1 cellular context compared by ENCODE assay signal in genomic region chr20:31879143-31879987, GRCh38.
TF ChIP-seq lines count a peak whose summit lies in the region.

No MANE protein-coding gene starts in this region.

TF ChIP-seq in HepG2, 621 proteins besides CTCF, POLR2A, EP300 and RAD21 (continued from another document and continues in another):
- TF ChIP-seq, protein P1, sequence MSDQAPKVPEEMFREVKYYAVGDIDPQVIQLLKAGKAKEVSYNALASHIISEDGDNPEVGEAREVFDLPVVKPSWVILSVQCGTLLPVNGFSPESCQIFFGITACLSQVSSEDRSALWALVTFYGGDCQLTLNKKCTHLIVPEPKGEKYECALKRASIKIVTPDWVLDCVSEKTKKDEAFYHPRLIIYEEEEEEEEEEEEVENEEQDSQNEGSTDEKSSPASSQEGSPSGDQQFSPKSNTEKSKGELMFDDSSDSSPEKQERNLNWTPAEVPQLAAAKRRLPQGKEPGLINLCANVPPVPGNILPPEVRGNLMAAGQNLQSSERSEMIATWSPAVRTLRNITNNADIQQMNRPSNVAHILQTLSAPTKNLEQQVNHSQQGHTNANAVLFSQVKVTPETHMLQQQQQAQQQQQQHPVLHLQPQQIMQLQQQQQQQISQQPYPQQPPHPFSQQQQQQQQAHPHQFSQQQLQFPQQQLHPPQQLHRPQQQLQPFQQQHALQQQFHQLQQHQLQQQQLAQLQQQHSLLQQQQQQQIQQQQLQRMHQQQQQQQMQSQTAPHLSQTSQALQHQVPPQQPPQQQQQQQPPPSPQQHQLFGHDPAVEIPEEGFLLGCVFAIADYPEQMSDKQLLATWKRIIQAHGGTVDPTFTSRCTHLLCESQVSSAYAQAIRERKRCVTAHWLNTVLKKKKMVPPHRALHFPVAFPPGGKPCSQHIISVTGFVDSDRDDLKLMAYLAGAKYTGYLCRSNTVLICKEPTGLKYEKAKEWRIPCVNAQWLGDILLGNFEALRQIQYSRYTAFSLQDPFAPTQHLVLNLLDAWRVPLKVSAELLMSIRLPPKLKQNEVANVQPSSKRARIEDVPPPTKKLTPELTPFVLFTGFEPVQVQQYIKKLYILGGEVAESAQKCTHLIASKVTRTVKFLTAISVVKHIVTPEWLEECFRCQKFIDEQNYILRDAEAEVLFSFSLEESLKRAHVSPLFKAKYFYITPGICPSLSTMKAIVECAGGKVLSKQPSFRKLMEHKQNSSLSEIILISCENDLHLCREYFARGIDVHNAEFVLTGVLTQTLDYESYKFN (CRISPR knock-in tag; conservative IDR thresholded peaks at IDR 0.05): peak; percentile 30; the same call in 1 of the 2 replicates
- TF ChIP-seq ZMYM3 (CRISPR knock-in tag; IDR thresholded peaks at IDR 0.05) (peak; percentile 81), NFIC (IDR thresholded peaks at IDR 0.05; ENCODE audit: low read length) (no peak), ZNF264 (CRISPR knock-in tag; IDR thresholded peaks at IDR 0.05) (no peak), ZNF556 (CRISPR knock-in tag; IDR thresholded peaks at IDR 0.05; ENCODE audit: borderline replicate concordance) (peak; percentile 73), CBX2 (IDR thresholded peaks at IDR 0.05; ENCODE audit: low read depth, low read length) (peak; percentile 99; the same call in 1 of the 2 replicates), CBX2 (CRISPR knock-in tag; IDR thresholded peaks at IDR 0.05; ENCODE audit: low read depth) (no peak), ZNF501 (CRISPR knock-in tag; IDR thresholded peaks at IDR 0.05) (peak; percentile 99), ZNF720 (CRISPR knock-in tag; IDR thresholded peaks at IDR 0.05) (no peak), ZNF34 (CRISPR knock-in tag; IDR thresholded peaks at IDR 0.05; ENCODE audit: borderline replicate concordance) (0 out of 2 replicates have a peak, but pooled peaks have one; percentile 67), ZNF615 (CRISPR knock-in tag; IDR thresholded peaks at IDR 0.05; ENCODE audit: borderline replicate concordance) (no peak), ZNF670 (CRISPR knock-in tag; IDR thresholded peaks at IDR 0.05; ENCODE audit: borderline replicate concordance) (peak; percentile 69; the same call in 1 of the 2 replicates), CENPBD1 (CRISPR knock-in tag; IDR thresholded peaks at IDR 0.05; ENCODE audit: borderline replicate concordance, low read depth) (no peak), FOXA1 (IDR thresholded peaks at IDR 0.05) (no peak), FOXA1 (CRISPR knock-in tag; IDR thresholded peaks at IDR 0.05) (peak; percentile 36; the same call in 1 of the 2 replicates), PHF20 (CRISPR knock-in tag; IDR thresholded peaks at IDR 0.05) (peak; percentile 65), SMARCC2 (IDR thresholded peaks at IDR 0.05) (no peak), SKI (IDR thresholded peaks at IDR 0.05; ENCODE audit: partially characterized antibody) (peak; percentile 83), ETS1 (CRISPR knock-in tag; IDR thresholded peaks at IDR 0.05) (0 out of 2 replicates have a peak, but pooled peaks have one; percentile 56), SMARCE1 (IDR thresholded peaks at IDR 0.05; ENCODE audit: borderline replicate concordance) (no peak), YY1 (IDR thresholded peaks at IDR 0.05; ENCODE audit: insufficient read depth, insufficient replicate concordance, low read depth, low read length) (no peak), JARID2 (CRISPR knock-in tag; IDR thresholded peaks at IDR 0.05; ENCODE audit: insufficient replicate concordance) (peak; percentile 97), ZNF282 (IDR thresholded peaks at IDR 0.05; ENCODE audit: partially characterized antibody) (no peak), ZNF3 (CRISPR knock-in tag; IDR thresholded peaks at IDR 0.05) (peak; percentile 85), BORCS8-MEF2B (CRISPR knock-in tag; IDR thresholded peaks at IDR 0.05) (peak; percentile 34; the same call in 1 of the 2 replicates), SP2 (CRISPR knock-in tag; IDR thresholded peaks at IDR 0.05) (no peak; the same call in 1 of the 2 replicates), ZNF703 (CRISPR knock-in tag; IDR thresholded peaks at IDR 0.05; ENCODE audit: borderline replicate concordance) (no peak), MEIS2 (CRISPR knock-in tag; IDR thresholded peaks at IDR 0.05) (peak; percentile 16; the same call in 1 of the 2 replicates), HNRNPH1 (optimal IDR thresholded peaks at IDR 0.05; ENCODE audit: low read depth, low read length) (no peak), ARNTL (CRISPR knock-in tag; IDR thresholded peaks at IDR 0.05) (peak; percentile 43; the same call in 1 of the 2 replicates), DPF2 (CRISPR knock-in tag; IDR thresholded peaks at IDR 0.05; ENCODE audit: borderline replicate concordance, low read depth) (peak; percentile 30; the same call in 1 of the 2 replicates), JDP2 (CRISPR knock-in tag; IDR thresholded peaks at IDR 0.05; ENCODE audit: borderline replicate concordance) (no peak), ZNF773 (CRISPR knock-in tag; IDR thresholded peaks at IDR 0.05; ENCODE audit: borderline replicate concordance) (no peak), ZC3H13 (CRISPR knock-in tag; IDR thresholded peaks at IDR 0.05) (peak; percentile 35; the same call in 1 of the 2 replicates), ZNF17 (CRISPR knock-in tag; IDR thresholded peaks at IDR 0.05) (no peak), ZNF138 (CRISPR knock-in tag; IDR thresholded peaks at IDR 0.05; ENCODE audit: low read depth) (peak; percentile 81; the same call in 1 of the 2 replicates), HNF1B (CRISPR knock-in tag; IDR thresholded peaks at IDR 0.05) (peak; percentile 64), MAFK (conservative IDR thresholded peaks at IDR 0.05 in 1 of 2, IDR thresholded peaks at IDR 0.05 in 1 of 2; ENCODE audit: low read length in 2 of 2) (no peak)
- TF ChIP-seq, protein P2, sequence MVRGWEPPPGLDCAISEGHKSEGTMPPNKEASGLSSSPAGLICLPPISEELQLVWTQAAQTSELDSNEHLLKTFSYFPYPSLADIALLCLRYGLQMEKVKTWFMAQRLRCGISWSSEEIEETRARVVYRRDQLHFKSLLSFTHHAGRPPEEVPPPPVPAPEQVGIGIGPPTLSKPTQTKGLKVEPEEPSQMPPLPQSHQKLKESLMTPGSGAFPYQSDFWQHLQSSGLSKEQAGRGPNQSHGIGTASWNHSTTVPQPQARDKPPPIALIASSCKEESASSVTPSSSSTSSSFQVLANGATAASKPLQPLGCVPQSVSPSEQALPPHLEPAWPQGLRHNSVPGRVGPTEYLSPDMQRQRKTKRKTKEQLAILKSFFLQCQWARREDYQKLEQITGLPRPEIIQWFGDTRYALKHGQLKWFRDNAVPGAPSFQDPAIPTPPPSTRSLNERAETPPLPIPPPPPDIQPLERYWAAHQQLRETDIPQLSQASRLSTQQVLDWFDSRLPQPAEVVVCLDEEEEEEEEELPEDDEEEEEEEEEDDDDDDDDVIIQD (CRISPR knock-in tag; IDR thresholded peaks at IDR 0.05; ENCODE audit: low read depth): peak; percentile 55; the same call in 1 of the 2 replicates
- TF ChIP-seq, protein P3, sequence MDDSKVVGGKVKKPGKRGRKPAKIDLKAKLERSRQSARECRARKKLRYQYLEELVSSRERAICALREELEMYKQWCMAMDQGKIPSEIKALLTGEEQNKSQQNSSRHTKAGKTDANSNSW (CRISPR knock-in tag; IDR thresholded peaks at IDR 0.05; ENCODE audit: borderline replicate concordance): peak; percentile 40
- TF ChIP-seq, protein P4, sequence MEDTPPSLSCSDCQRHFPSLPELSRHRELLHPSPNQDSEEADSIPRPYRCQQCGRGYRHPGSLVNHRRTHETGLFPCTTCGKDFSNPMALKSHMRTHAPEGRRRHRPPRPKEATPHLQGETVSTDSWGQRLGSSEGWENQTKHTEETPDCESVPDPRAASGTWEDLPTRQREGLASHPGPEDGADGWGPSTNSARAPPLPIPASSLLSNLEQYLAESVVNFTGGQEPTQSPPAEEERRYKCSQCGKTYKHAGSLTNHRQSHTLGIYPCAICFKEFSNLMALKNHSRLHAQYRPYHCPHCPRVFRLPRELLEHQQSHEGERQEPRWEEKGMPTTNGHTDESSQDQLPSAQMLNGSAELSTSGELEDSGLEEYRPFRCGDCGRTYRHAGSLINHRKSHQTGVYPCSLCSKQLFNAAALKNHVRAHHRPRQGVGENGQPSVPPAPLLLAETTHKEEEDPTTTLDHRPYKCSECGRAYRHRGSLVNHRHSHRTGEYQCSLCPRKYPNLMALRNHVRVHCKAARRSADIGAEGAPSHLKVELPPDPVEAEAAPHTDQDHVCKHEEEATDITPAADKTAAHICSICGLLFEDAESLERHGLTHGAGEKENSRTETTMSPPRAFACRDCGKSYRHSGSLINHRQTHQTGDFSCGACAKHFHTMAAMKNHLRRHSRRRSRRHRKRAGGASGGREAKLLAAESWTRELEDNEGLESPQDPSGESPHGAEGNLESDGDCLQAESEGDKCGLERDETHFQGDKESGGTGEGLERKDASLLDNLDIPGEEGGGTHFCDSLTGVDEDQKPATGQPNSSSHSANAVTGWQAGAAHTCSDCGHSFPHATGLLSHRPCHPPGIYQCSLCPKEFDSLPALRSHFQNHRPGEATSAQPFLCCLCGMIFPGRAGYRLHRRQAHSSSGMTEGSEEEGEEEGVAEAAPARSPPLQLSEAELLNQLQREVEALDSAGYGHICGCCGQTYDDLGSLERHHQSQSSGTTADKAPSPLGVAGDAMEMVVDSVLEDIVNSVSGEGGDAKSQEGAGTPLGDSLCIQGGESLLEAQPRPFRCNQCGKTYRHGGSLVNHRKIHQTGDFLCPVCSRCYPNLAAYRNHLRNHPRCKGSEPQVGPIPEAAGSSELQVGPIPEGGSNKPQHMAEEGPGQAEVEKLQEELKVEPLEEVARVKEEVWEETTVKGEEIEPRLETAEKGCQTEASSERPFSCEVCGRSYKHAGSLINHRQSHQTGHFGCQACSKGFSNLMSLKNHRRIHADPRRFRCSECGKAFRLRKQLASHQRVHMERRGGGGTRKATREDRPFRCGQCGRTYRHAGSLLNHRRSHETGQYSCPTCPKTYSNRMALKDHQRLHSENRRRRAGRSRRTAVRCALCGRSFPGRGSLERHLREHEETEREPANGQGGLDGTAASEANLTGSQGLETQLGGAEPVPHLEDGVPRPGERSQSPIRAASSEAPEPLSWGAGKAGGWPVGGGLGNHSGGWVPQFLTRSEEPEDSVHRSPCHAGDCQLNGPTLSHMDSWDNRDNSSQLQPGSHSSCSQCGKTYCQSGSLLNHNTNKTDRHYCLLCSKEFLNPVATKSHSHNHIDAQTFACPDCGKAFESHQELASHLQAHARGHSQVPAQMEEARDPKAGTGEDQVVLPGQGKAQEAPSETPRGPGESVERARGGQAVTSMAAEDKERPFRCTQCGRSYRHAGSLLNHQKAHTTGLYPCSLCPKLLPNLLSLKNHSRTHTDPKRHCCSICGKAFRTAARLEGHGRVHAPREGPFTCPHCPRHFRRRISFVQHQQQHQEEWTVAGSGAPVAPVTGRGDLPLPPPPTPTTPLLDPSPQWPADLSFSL (CRISPR knock-in tag; IDR thresholded peaks at IDR 0.05): no peak
- TF ChIP-seq, protein P5, sequence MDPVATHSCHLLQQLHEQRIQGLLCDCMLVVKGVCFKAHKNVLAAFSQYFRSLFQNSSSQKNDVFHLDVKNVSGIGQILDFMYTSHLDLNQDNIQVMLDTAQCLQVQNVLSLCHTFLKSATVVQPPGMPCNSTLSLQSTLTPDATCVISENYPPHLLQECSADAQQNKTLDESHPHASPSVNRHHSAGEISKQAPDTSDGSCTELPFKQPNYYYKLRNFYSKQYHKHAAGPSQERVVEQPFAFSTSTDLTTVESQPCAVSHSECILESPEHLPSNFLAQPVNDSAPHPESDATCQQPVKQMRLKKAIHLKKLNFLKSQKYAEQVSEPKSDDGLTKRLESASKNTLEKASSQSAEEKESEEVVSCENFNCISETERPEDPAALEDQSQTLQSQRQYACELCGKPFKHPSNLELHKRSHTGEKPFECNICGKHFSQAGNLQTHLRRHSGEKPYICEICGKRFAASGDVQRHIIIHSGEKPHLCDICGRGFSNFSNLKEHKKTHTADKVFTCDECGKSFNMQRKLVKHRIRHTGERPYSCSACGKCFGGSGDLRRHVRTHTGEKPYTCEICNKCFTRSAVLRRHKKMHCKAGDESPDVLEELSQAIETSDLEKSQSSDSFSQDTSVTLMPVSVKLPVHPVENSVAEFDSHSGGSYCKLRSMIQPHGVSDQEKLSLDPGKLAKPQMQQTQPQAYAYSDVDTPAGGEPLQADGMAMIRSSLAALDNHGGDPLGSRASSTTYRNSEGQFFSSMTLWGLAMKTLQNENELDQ (CRISPR knock-in tag; IDR thresholded peaks at IDR 0.05; ENCODE audit: borderline replicate concordance): peak; percentile 33; the same call in 1 of the 2 replicates
- TF ChIP-seq, protein P6, sequence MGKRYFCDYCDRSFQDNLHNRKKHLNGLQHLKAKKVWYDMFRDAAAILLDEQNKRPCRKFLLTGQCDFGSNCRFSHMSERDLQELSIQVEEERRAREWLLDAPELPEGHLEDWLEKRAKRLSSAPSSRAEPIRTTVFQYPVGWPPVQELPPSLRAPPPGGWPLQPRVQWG (CRISPR knock-in tag; IDR thresholded peaks at IDR 0.05; ENCODE audit: borderline replicate concordance, low read depth): no peak
- TF ChIP-seq, protein P7, sequence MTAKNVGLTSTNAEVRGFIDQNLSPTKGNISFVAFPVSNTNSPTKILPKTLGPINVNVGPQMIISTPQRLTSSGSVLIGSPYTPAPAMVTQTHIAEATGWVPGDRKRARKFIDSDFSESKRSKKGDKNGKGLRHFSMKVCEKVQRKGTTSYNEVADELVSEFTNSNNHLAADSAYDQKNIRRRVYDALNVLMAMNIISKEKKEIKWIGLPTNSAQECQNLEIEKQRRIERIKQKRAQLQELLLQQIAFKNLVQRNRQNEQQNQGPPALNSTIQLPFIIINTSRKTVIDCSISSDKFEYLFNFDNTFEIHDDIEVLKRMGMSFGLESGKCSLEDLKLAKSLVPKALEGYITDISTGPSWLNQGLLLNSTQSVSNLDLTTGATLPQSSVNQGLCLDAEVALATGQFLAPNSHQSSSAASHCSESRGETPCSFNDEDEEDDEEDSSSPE (CRISPR knock-in tag; IDR thresholded peaks at IDR 0.05): 0 out of 2 replicates have a peak, but pooled peaks have one; percentile 55
